In genomic region chr15:40845511-40846284, GRCh38 we compare ENCODE assay signal across 8 cellular contexts. TPM values are rescaled to one million over a fixed set of nuclear protein-coding genes. Genes with fewer than 3 reads are reported as not detected.
DNase-seq lines count a peak whose midpoint lies in the region; ATAC-seq, FAIRE-seq and TF ChIP-seq lines count a peak whose summit lies in the region.
"Had no signal": no experiment of that assay in that cellular context is flagged by ENCODE, and none has a peak within 500 bp of the region (broad histone marks: within the 10 kb centered on the region; RNA-seq: fewer than 3 reads in every experiment).

No MANE protein-coding gene starts in this region.

- CTCF ChIA-PET in activated naive CD4-positive, alpha-beta T cell treated with anti-CD3 and anti-CD28 coated beads, Interleukin-2, amount 10 ng/mL, durations not matched to agents 7 days and 5 days (lab: Charles Lee): interaction anchor here (1.5 to 11.3 kb wide), 2 partner anchors 13 to 48 kb away, joined by 4 to 70 read pairs; partner anchors contain the start of gene VPS18

- 42 to 47% methylated on average over 2 to 7 of the region's 8 CpGs for WGBS in esophagus squamous epithelium, 2 donors
- WGBS in heart right ventricle, 2 donors: 87 to 92% methylated on average over 8 of the region's 8 CpGs

- H3K4me3 ChIP-seq in esophagus squamous epithelium: peak overlapping the region; percentile 59 to 80 (median 72)
- H3K4me3 ChIP-seq in heart right ventricle: peak overlapping the region in 1 of 10 donors; percentile 61

- peak overlapping the region; percentile 80 to 97 (median 93) for H3K27ac ChIP-seq in esophagus squamous epithelium
- H3K27ac ChIP-seq in heart right ventricle: no peak overlapping the region

- H3K27me3 Mint-ChIP-seq in activated naive CD4-positive, alpha-beta T cell treated with anti-CD3 and anti-CD28 coated beads, Interleukin-2, amount 10 ng/mL, durations not matched to agents 7 days and 5 days: peaks cover 64% of the 10 kb centered on the region

- peaks cover 16 to 71% (median 33%) of the 10 kb centered on the region in 3 donors for H3K4me1 ChIP-seq in esophagus squamous epithelium
- peaks cover 10 to 41% (median 13%) of the 10 kb centered on the region in 9 donors for H3K4me1 ChIP-seq in heart right ventricle

- intact Hi-C loops in esophagus squamous epithelium (cut with DNase I) (no loop called here), left ventricle myocardium superior (cut with micrococcal nuclease) (no loop called here), heart right ventricle (cut with DNase I) (no loop called here)

- no peak for DNase-seq in activated naive CD4-positive, alpha-beta T cell treated with anti-CD3 and anti-CD28 coated beads, Interleukin-2, amount 10 ng/mL, durations not matched to agents 7 days and 5 days
- no peak for DNase-seq in activated naive CD4-positive, alpha-beta T cell (lab: John Stamatoyannopoulos, UW)
- no peak for DNase-seq in esophagus squamous epithelium (lab: John Stamatoyannopoulos, UW)
- peak; percentile 90 for DNase-seq in urothelium cell line (ENCODE audit: low spot score)
- no peak for DNase-seq in left ventricle myocardium superior
- DNase-seq in heart right ventricle: no peak
- DNase-seq: dermis blood vessel endothelial cell had no signal

- H3K4me3 Mint-ChIP-seq in activated naive CD4-positive, alpha-beta T cell treated with anti-CD3 and anti-CD28 coated beads, Interleukin-2, amount 10 ng/mL, durations not matched to agents 7 days and 5 days: peak overlapping the region; percentile 46

- H3K36me3 ChIP-seq in esophagus squamous epithelium (peaks cover 0 to 31% (median 0%) of the 10 kb centered on the region in 3 donors), heart right ventricle (no peaks in the 10 kb centered on the region)

- H3K9me3 Mint-ChIP-seq in activated naive CD4-positive, alpha-beta T cell treated with anti-CD3 and anti-CD28 coated beads, Interleukin-2, amount 10 ng/mL, durations not matched to agents 7 days and 5 days: no peaks in the 10 kb centered on the region

- FAIRE-seq in urothelium cell line (lab: Jason Lieb, UNC): no peak
- FAIRE-seq: G401.6 had no signal

- peak in 1 of 4 donors; percentile 63 for TF ChIP-seq POLR2A in esophagus squamous epithelium (IDR thresholded peaks at IDR 0.05)

- peaks cover 35% of the 10 kb centered on the region for H3K4me1 Mint-ChIP-seq in activated naive CD4-positive, alpha-beta T cell treated with anti-CD3 and anti-CD28 coated beads, Interleukin-2, amount 10 ng/mL, durations not matched to agents 7 days and 5 days

- ATAC-seq in left ventricle myocardium superior (no peak), heart right ventricle (no peak)

- no peaks in the 10 kb centered on the region for H3K36me3 Mint-ChIP-seq in activated naive CD4-positive, alpha-beta T cell treated with anti-CD3 and anti-CD28 coated beads, Interleukin-2, amount 10 ng/mL, durations not matched to agents 7 days and 5 days

- H3K9me3 ChIP-seq in esophagus squamous epithelium: no peaks in the 10 kb centered on the region
- no peaks in the 10 kb centered on the region for H3K9me3 ChIP-seq in heart right ventricle

- no peak overlapping the region for H3K27ac Mint-ChIP-seq in activated naive CD4-positive, alpha-beta T cell treated with anti-CD3 and anti-CD28 coated beads, Interleukin-2, amount 10 ng/mL, durations not matched to agents 7 days and 5 days

- no peak for TF ChIP-seq CTCF in esophagus squamous epithelium (IDR thresholded peaks at IDR 0.05)
- no peak for TF ChIP-seq CTCF in heart right ventricle (IDR thresholded peaks at IDR 0.05)

- H3K27me3 ChIP-seq in esophagus squamous epithelium (peaks cover 0 to 34% (median 0%) of the 10 kb centered on the region in 4 donors), heart right ventricle (peaks cover 9 to 43% (median 35%) of the 10 kb centered on the region in 7 donors)

RNA-seq across cellular contexts. Expression of gene SPINT1, which starts 1.9 kb away (rescaled TPM):
- 100 to 1,000 TPM; 168 to 506 (median 215) TPM for total RNA-seq in esophagus squamous epithelium
- 1.0 TPM for total RNA-seq in left ventricle myocardium superior
- 1 to 10 TPM in 2 of 10 donors, under 1 TPM in 7, not detected in 1; 0.17 to 1.9 (median 0.47) TPM for total RNA-seq in heart right ventricle
- polyA plus RNA-seq in heart right ventricle: under 1 TPM; 0.22 to 0.43 TPM

RNA-seq across cellular contexts. Expression of gene PPP1R14D, which starts 17.2 kb away (rescaled TPM):
- total RNA-seq in esophagus squamous epithelium (under 1 TPM in 1 of 4 donors, not detected in 3; 0.68 TPM), left ventricle myocardium superior (not detected), heart right ventricle (not detected)
- polyA plus RNA-seq in heart right ventricle: not detected
- total RNA-seq: dermis blood vessel endothelial cell had no signal

RNA-seq across cellular contexts. Expression of gene RHOV, which starts 28.3 kb away (rescaled TPM):
- total RNA-seq in esophagus squamous epithelium (100 to 1,000 TPM in 3 of 4 donors, 10 to 100 TPM in 1; 94.0 to 146 (median 123) TPM), left ventricle myocardium superior (not detected), heart right ventricle (not detected)
- polyA plus RNA-seq in heart right ventricle: under 1 TPM in 1 of 2 donors, not detected in 1; 0.03 TPM

RNA-seq across cellular contexts. Expression of gene DNAJC17, which starts 38.4 kb away (rescaled TPM):
- 10 to 100 TPM; 13.9 to 24.0 (median 19.2) TPM for total RNA-seq in esophagus squamous epithelium
- 16.2 TPM for total RNA-seq in left ventricle myocardium superior
- 10 to 100 TPM in 9 of 10 donors, 1 to 10 TPM in 1; 9.9 to 17.7 (median 14.7) TPM for total RNA-seq in heart right ventricle
- 10 to 100 TPM; 34.5 to 62.1 TPM for polyA plus RNA-seq in heart right ventricle

RNA-seq across cellular contexts. Expression of gene ZFYVE19, which starts 38.8 kb away (rescaled TPM):
- 10 to 100 TPM; 16.5 to 33.4 (median 28.9) TPM for total RNA-seq in esophagus squamous epithelium
- 30.9 TPM for total RNA-seq in left ventricle myocardium superior
- 10 to 100 TPM; 14.2 to 29.2 (median 18.2) TPM for total RNA-seq in heart right ventricle
- 10 to 100 TPM; 11.9 to 18.1 TPM for polyA plus RNA-seq in heart right ventricle

Comparison
In these comparisons a context has a peak if more than half of its experiments do, and no peak if none do; other contexts are left out.
1. H3K27ac ChIP-seq: peak in esophagus squamous epithelium (4 of 4); none in heart right ventricle (0 of 10).
2. RNA of gene SPINT1, which starts 1.9 kb away (total RNA-seq): 168 to 506 TPM in esophagus squamous epithelium; 1.0 TPM in left ventricle myocardium superior (single experiment) and 0.17 to 1.9 TPM in heart right ventricle; every median in the first group is over 10 times any median in the second.
3. RNA of gene RHOV, which starts 28.3 kb away (total RNA-seq): 94.0 to 146 TPM in esophagus squamous epithelium; not detected in left ventricle myocardium superior (single experiment) and not detected in heart right ventricle; every median in the first group is over 10 times any median in the second.